Comparison of ENCODE assay signal across 8 cellular contexts in the genomic region with DNA sequence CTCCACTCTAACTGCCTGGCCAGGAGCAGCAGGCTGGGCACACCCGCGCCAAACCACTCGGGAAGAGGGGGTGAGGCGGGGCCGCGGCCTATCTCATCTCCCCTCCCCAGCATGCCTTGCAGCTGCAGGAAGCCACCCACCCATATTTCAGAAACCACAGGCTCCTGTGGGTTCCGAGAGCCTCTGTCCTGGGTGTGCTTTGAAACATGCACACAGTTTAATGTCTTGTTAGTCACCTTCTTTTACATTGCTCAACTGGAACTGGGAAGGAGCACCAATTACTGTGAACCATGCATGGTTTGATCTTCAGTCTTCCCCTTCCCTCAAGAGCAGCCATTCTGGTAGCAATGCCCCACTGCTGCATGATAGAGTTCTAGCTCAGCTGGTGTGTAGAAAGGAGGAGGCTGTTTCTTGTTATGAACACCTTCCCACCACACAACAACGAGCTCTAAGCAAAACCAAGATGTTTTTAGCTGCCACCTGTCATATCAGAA. TPM values are rescaled to one million over a fixed set of nuclear protein-coding genes. Genes with fewer than 3 reads are reported as not detected.
DNase-seq lines count a peak whose midpoint lies in the region; ATAC-seq and TF ChIP-seq lines count a peak whose summit lies in the region.

No MANE protein-coding gene starts in this region.

- no peak overlapping the region for H2BK120ac ChIP-seq in H9 (ENCODE audit: low read depth, low read length, poor library complexity, severe bottlenecking)

- no CpG with 5 or more reads among the region's 8 CpGs for WGBS in H9 (ENCODE audit: extremely low coverage, insufficient read length, low lambda C conversion rate)

- no peak overlapping the region for H3K14ac ChIP-seq in H9 (ENCODE audit: insufficient read depth, low read length)

- no peak overlapping the region for H2BK12ac ChIP-seq in H9 (ENCODE audit: insufficient read length, low read depth, low read length)

- H2BK20ac ChIP-seq in H9 (ENCODE audit: low read depth, low read length, poor library complexity, severe bottlenecking): no peak overlapping the region

- no peaks in the 10 kb centered on the region for H3K79me2 ChIP-seq in H9 (ENCODE audit: insufficient read depth, low read length)

- no peak overlapping the region for H2AFZ ChIP-seq in H9 (ENCODE audit: low read length)

- H4K91ac ChIP-seq in H9 (ENCODE audit: insufficient read length, low read depth, low read length): no peak overlapping the region

- no peak overlapping the region for H2BK5ac ChIP-seq in H9 (ENCODE audit: insufficient read length, low read length)

- no peaks in the 10 kb centered on the region for H3K23me2 ChIP-seq in H9 (ENCODE audit: insufficient read length, low read depth, low read length, poor library complexity, severe bottlenecking)

- no peak overlapping the region for H4K5ac ChIP-seq in H9 (ENCODE audit: insufficient read length, low read depth, low read length)

- no peak for TF ChIP-seq CTCF in H9 (conservative IDR thresholded peaks at IDR 0.05)

- ATAC-seq in GM18907 (IDR thresholded peaks at IDR 0.05; ENCODE audit: unreplicated experiment) (peak; percentile 52), HG03095 (IDR thresholded peaks at IDR 0.05; ENCODE audit: unreplicated experiment) (peak; percentile 44)

- no peaks in the 10 kb centered on the region for H4K20me1 ChIP-seq in H9 (ENCODE audit: control insufficient read depth, insufficient read depth, insufficient read length)

- H3K4me3 Mint-ChIP-seq in T-helper 1 cell treated with Interleukin-12 subunit alpha and Interleukin-12 subunit beta and Interleukin-4 antibody, amounts not matched to agents 30 μg/mL and 1 μg/mL, for 36 hours: peak overlapping the region; percentile 73
- H3K4me3 Mint-ChIP-seq in activated naive CD8-positive, alpha-beta T cell: peak overlapping the region; percentile 83
- no peak overlapping the region for H3K4me3 Mint-ChIP-seq in H9

- no peak overlapping the region for H3K4me2 ChIP-seq in H9 (ENCODE audit: insufficient read depth, insufficient read length, low read length)

- H2AK5ac ChIP-seq in H9 (ENCODE audit: insufficient read length, low read length): no peak overlapping the region

- H2BK15ac ChIP-seq in H9 (ENCODE audit: low read depth, low read length): no peak overlapping the region

- no peak overlapping the region for H3K4ac ChIP-seq in H9 (ENCODE audit: low read depth, low read length)

- no peaks in the 10 kb centered on the region for H3K27me3 Mint-ChIP-seq in T-helper 1 cell treated with Interleukin-12 subunit alpha and Interleukin-12 subunit beta and Interleukin-4 antibody, amounts not matched to agents 30 μg/mL and 1 μg/mL, for 36 hours (ENCODE audit: low read depth)
- H3K27me3 Mint-ChIP-seq in activated naive CD8-positive, alpha-beta T cell: no peaks in the 10 kb centered on the region
- H3K27me3 Mint-ChIP-seq in H9 (ENCODE audit: low read depth): peaks cover 2% of the 10 kb centered on the region

- H3K79me1 ChIP-seq in H9 (ENCODE audit: insufficient read depth, low read depth, low read length, poor library complexity, severe bottlenecking): no peaks in the 10 kb centered on the region

- H4K8ac ChIP-seq in H9 (replicated peaks; ENCODE audit: insufficient read length, low read depth, low read length): no peak overlapping the region

- H3K9me3 Mint-ChIP-seq in T-helper 1 cell treated with Interleukin-12 subunit alpha and Interleukin-12 subunit beta and Interleukin-4 antibody, amounts not matched to agents 30 μg/mL and 1 μg/mL, for 36 hours: peaks cover 3% of the 10 kb centered on the region
- peaks cover 3% of the 10 kb centered on the region for H3K9me3 Mint-ChIP-seq in activated naive CD8-positive, alpha-beta T cell (ENCODE audit: low read depth)
- no peaks in the 10 kb centered on the region for H3K9me3 Mint-ChIP-seq in H9

- H3K9me3 ChIP-seq in H9 (ENCODE audit: control insufficient read depth, low read depth, low read length): no peaks in the 10 kb centered on the region

- DNase-seq in stimulated activated CD4-positive, alpha-beta T cell treated with anti-CD3 and anti-CD28 coated beads, TNF-alpha, amount 100 ng/mL, for 48 hours (ENCODE audit: low read depth in 3 of 3): peak; percentile 57 to 71 (median 67)
- DNase-seq in H9 (no peak), NCI-H2227 (lab: John Stamatoyannopoulos, UW; ENCODE audit: unreplicated experiment) (no peak), NCI-H2171 (lab: John Stamatoyannopoulos, UW) (no peak)

- H3K36me3 Mint-ChIP-seq in T-helper 1 cell treated with Interleukin-12 subunit alpha and Interleukin-12 subunit beta and Interleukin-4 antibody, amounts not matched to agents 30 μg/mL and 1 μg/mL, for 36 hours (ENCODE audit: low read depth): peaks cover 10% of the 10 kb centered on the region
- H3K36me3 Mint-ChIP-seq in activated naive CD8-positive, alpha-beta T cell: no peaks in the 10 kb centered on the region
- H3K36me3 Mint-ChIP-seq in H9 (ENCODE audit: insufficient read depth in 1 of 3, low read depth in 3 of 3): no peaks in the 10 kb centered on the region

- H3K4me1 ChIP-seq in H9 (ENCODE audit: insufficient read depth, low read length): peaks cover 3% of the 10 kb centered on the region; the same call in 1 of the 2 replicates

- H3T11ph ChIP-seq in H9 (ENCODE audit: low read length): no peak overlapping the region

- peak overlapping the region; percentile 91 for H3K27ac Mint-ChIP-seq in T-helper 1 cell treated with Interleukin-12 subunit alpha and Interleukin-12 subunit beta and Interleukin-4 antibody, amounts not matched to agents 30 μg/mL and 1 μg/mL, for 36 hours
- H3K27ac Mint-ChIP-seq in activated naive CD8-positive, alpha-beta T cell: peak overlapping the region; percentile 98
- H3K27ac Mint-ChIP-seq in H9: no peak overlapping the region

- no peak overlapping the region for H3K23ac ChIP-seq in H9 (ENCODE audit: insufficient read length, low read depth, low read length)

- H3K27me3 ChIP-seq in H9 (ENCODE audit: insufficient read depth, low read length): no peaks in the 10 kb centered on the region

- H3K18ac ChIP-seq in H9 (ENCODE audit: insufficient read length, low read depth, low read length): no peak overlapping the region

- H3K27ac ChIP-seq in H9 (ENCODE audit: insufficient read length, low read depth, low read length): no peak overlapping the region

- H3K9ac ChIP-seq in H9 (ENCODE audit: extremely low read depth, insufficient read length, low read length): no peak overlapping the region

- H3K56ac ChIP-seq in H9 (ENCODE audit: insufficient read length, low read depth, low read length): no peak overlapping the region

- peaks cover 87% of the 10 kb centered on the region for H3K4me1 Mint-ChIP-seq in T-helper 1 cell treated with Interleukin-12 subunit alpha and Interleukin-12 subunit beta and Interleukin-4 antibody, amounts not matched to agents 30 μg/mL and 1 μg/mL, for 36 hours (ENCODE audit: low read depth)
- H3K4me1 Mint-ChIP-seq in activated naive CD8-positive, alpha-beta T cell (ENCODE audit: low read depth): peaks cover 96% of the 10 kb centered on the region
- peaks cover 9% of the 10 kb centered on the region in 2 experiments for H3K4me1 Mint-ChIP-seq in H9

RNA-seq across cellular contexts. Expression of a gene that starts 37.6 kb away (rescaled TPM):
- total RNA-seq in H9 (2021): 0.48 and 0.98 TPM in 2 replicates

Comparison
In these comparisons a context has a peak if more than half of its experiments do, and no peak if none do; other contexts are left out.
1. H3K27ac Mint-ChIP-seq: peak in T-helper 1 cell treated with Interleukin-12 subunit alpha and Interleukin-12 subunit beta and Interleukin-4 antibody, amounts not matched to agents 30 μg/mL and 1 μg/mL, for 36 hours (single experiment) and activated naive CD8-positive, alpha-beta T cell (single experiment); none in H9 (0 of 3).
2. H3K4me3 Mint-ChIP-seq: peak in T-helper 1 cell treated with Interleukin-12 subunit alpha and Interleukin-12 subunit beta and Interleukin-4 antibody, amounts not matched to agents 30 μg/mL and 1 μg/mL, for 36 hours (single experiment) and activated naive CD8-positive, alpha-beta T cell (single experiment); none in H9 (0 of 2).
3. DNase-seq: peak in stimulated activated CD4-positive, alpha-beta T cell treated with anti-CD3 and anti-CD28 coated beads, TNF-alpha, amount 100 ng/mL, for 48 hours (3 of 3); none in H9 (single experiment), NCI-H2227 (single experiment) and NCI-H2171 (single experiment).